In genomic region chr14:92287987-92288386, GRCh38 we compare ENCODE assay signal across 19 cellular contexts. TPM values are rescaled to one million over a fixed set of nuclear protein-coding genes. Genes with fewer than 3 reads are reported as not detected.
DNase-seq lines count a peak whose midpoint lies in the region; ATAC-seq and TF ChIP-seq lines count a peak whose summit lies in the region.
"Had no signal": no experiment of that assay in that cellular context is flagged by ENCODE, and none has a peak within 500 bp of the region (broad histone marks: within the 10 kb centered on the region; RNA-seq: fewer than 3 reads in every experiment).

No MANE protein-coding gene starts in this region.

- H3K27ac ChIP-seq in mammary epithelial cell (ENCODE audit: insufficient read depth, low read depth, low read length) (no peak overlapping the region), Peyer's patch (no peak overlapping the region)
- H3K27ac ChIP-seq: 22Rv1, GM23248, HL-60 had no signal

- no peak for ATAC-seq in HG02884 (IDR thresholded peaks at IDR 0.05; ENCODE audit: unreplicated experiment)
- ATAC-seq: CD8-positive, alpha-beta T cell had no signal

- H3K4me2 ChIP-seq in mammary epithelial cell (ENCODE audit: insufficient read depth, low read depth, low read length) = no peak overlapping the region

- no peak overlapping the region for H2AFZ ChIP-seq in mammary epithelial cell (ENCODE audit: low read depth, low read length)
- H2AFZ ChIP-seq: GM23248 had no signal

- H3K4me3 Mint-ChIP-seq in MCF 10A (ENCODE audit: unreplicated experiment) (no peak overlapping the region), HFFc6 (no peak overlapping the region)
- H3K4me3 Mint-ChIP-seq: CD14-positive monocyte; CD8-positive, alpha-beta T cell had no signal

- intact Hi-C loops in MCF 10A (cut with micrococcal nuclease) = no loop called here
- intact Hi-C loops in mammary epithelial cell (cut with micrococcal nuclease) = no loop called here

- H3K4me1 Mint-ChIP-seq in MCF 10A (ENCODE audit: insufficient read depth, unreplicated experiment) (no peaks in the 10 kb centered on the region), HFFc6 (ENCODE audit: low read depth) (peaks cover 5% of the 10 kb centered on the region; the same call in 1 of the 2 replicates)
- H3K4me1 Mint-ChIP-seq: CD14-positive monocyte had no signal

- H3K27ac Mint-ChIP-seq in MCF 10A (ENCODE audit: low read depth, unreplicated experiment) (no peak overlapping the region), HFFc6 (no peak overlapping the region)
- H3K27ac Mint-ChIP-seq: CD8-positive, alpha-beta T cell had no signal

- CTCF ChIA-PET in MCF 10A (lab: Yijun Ruan, JAX) = interaction anchor here (0.7 kb wide), 1 partner anchor 30 kb away, joined by 3 read pairs; no protein-coding TSS in a partner anchor
- CTCF ChIA-PET in mammary epithelial cell (lab: Charles Lee; ENCODE audit: low non-redundant PET) = no interaction called here

- dilution Hi-C loops in mammary epithelial cell (cut with HindIII; ENCODE audit: low sequenced_read_pairs) = no loop called here

- in situ Hi-C loops in mammary epithelial cell (cut with MboI; ENCODE audit: low sequenced_read_pairs in 2 of 2) = no loop called here

- no peaks in the 10 kb centered on the region for H3K36me3 Mint-ChIP-seq in MCF 10A (ENCODE audit: insufficient read depth, unreplicated experiment)
- no peaks in the 10 kb centered on the region for H3K36me3 Mint-ChIP-seq in HFFc6 (ENCODE audit: low read depth)
- H3K36me3 Mint-ChIP-seq: CD14-positive monocyte; CD8-positive, alpha-beta T cell had no signal

- H3K36me3 ChIP-seq in mammary epithelial cell (ENCODE audit: insufficient read depth, low read length) = no peaks in the 10 kb centered on the region
- H3K36me3 ChIP-seq in Peyer's patch = no peaks in the 10 kb centered on the region

- H3K4me3 ChIP-seq in mammary epithelial cell (replicated peaks in 1 of 3; ENCODE audit: insufficient read depth in 1 of 3, low read depth in 2 of 3, low read length in 3 of 3) = no peak overlapping the region
- no peak overlapping the region for H3K4me3 ChIP-seq in Peyer's patch
- H3K4me3 ChIP-seq: GM23248 had no signal

- POLR2A ChIA-PET in MCF 10A (lab: Yijun Ruan, JAX) = no interaction called here

- H3K9me3 ChIP-seq in mammary epithelial cell (replicated peaks; ENCODE audit: insufficient read depth, low read length) = no peaks in the 10 kb centered on the region
- H3K9me3 ChIP-seq in Peyer's patch = no peaks in the 10 kb centered on the region

- H3K27me3 ChIP-seq in mammary epithelial cell (ENCODE audit: insufficient read depth, low read length) = no peaks in the 10 kb centered on the region
- H3K27me3 ChIP-seq in Peyer's patch = no peaks in the 10 kb centered on the region

- no peak for TF ChIP-seq POLR2A in Peyer's patch (IDR thresholded peaks at IDR 0.05)

- no peak overlapping the region for H3K9ac ChIP-seq in mammary epithelial cell (ENCODE audit: insufficient read depth, low read length)
- H3K9ac ChIP-seq: GM23248 had no signal

- no peaks in the 10 kb centered on the region for H3K4me1 ChIP-seq in mammary epithelial cell (ENCODE audit: insufficient read depth, low read length)
- H3K4me1 ChIP-seq in Peyer's patch = no peaks in the 10 kb centered on the region

- H4K20me1 ChIP-seq in mammary epithelial cell (ENCODE audit: insufficient read depth, low read length) = no peaks in the 10 kb centered on the region

- H3K27me3 Mint-ChIP-seq in MCF 10A (ENCODE audit: insufficient read depth, unreplicated experiment) = peaks cover 43% of the 10 kb centered on the region
- peaks cover 22% of the 10 kb centered on the region for H3K27me3 Mint-ChIP-seq in HFFc6 (ENCODE audit: insufficient read depth)

- TF ChIP-seq CTCF in MCF 10A (IDR thresholded peaks at IDR 0.05; ENCODE audit: unreplicated experiment) (no peak), mammary epithelial cell (conservative IDR thresholded peaks at IDR 0.05 in 1 of 2, IDR thresholded peaks at IDR 0.05 in 1 of 2; ENCODE audit: extremely low read depth in 1 of 2, insufficient read depth in 1 of 2, low read depth in 1 of 2, low read length in 2 of 2) (no peak), Peyer's patch (IDR thresholded peaks at IDR 0.05) (no peak), HFFc6 (IDR thresholded peaks at IDR 0.05) (no peak)

- BruUV-seq in MCF 10A (replicated peaks; lab: Mats Ljungman, UMichigan) (no TSS peak), mammary epithelial cell (replicated peaks; lab: Mats Ljungman, UMichigan) (no TSS peak)

- H3K79me2 ChIP-seq in mammary epithelial cell (ENCODE audit: insufficient read depth, low read length) = no peaks in the 10 kb centered on the region

- DNase-seq in MCF 10A (ENCODE audit: unreplicated experiment) = peak; percentile 8
- DNase-seq in mammary epithelial cell = no peak
- DNase-seq in HT-29 (ENCODE audit: low spot score) = peak; percentile 18
- DNase-seq in SW480 (ENCODE audit: low spot score) = peak; percentile 52
- DNase-seq in Peyer's patch = no peak
- no peak for DNase-seq in globus pallidus (ENCODE audit: low spot score)
- DNase-seq in HFFc6 = no peak
- DNase-seq: CD8-positive, alpha-beta T cell; COR-L47; DND-41; GM23248; H7; IMR-90; KBM-7 had no signal

- 68% methylated on average over 8 of the region's 10 CpGs for WGBS in mammary epithelial cell (ENCODE audit: low coverage, missing lambda C conversion rate)

- H3K9me3 Mint-ChIP-seq in MCF 10A (ENCODE audit: unreplicated experiment) = no peaks in the 10 kb centered on the region
- no peaks in the 10 kb centered on the region for H3K9me3 Mint-ChIP-seq in HFFc6
- H3K9me3 Mint-ChIP-seq: CD8-positive, alpha-beta T cell had no signal

RNA-seq across cellular contexts. Expression of gene SLC24A4, which starts 35.0 kb away (rescaled TPM):
- total RNA-seq in MCF 10A (2022) = not detected in 2 replicates
- under 1 TPM in 1 of 2 donors, not detected in 1; 0.05 TPM for total RNA-seq in mammary epithelial cell
- polyA plus RNA-seq in mammary epithelial cell = 0.05 TPM
- not detected for polyA minus RNA-seq in mammary epithelial cell
- total RNA-seq in HT-29 (2014; rRNA removed; shearing (Covaris generic)) = not detected in 2 replicates
- total RNA-seq in Peyer's patch = 1 to 10 TPM in 1 of 4 donors, under 1 TPM in 2, not detected in 1; 0.18 to 1.7 (median 0.54) TPM
- total RNA-seq in HFFc6 (2021; fragmentation: NEBNext Ultra II Directional; extraction: Animal tissue kit (Norgen Biotek cat#: 25700)) = not detected
- total RNA-seq: GM23248, IMR-90 had no signal
- polyA plus RNA-seq: BJ, GM23248, IMR-90 had no signal

Comparison
In these comparisons a context has a peak if more than half of its experiments do, and no peak if none do; other contexts are left out.
1. DNase-seq: peak in MCF 10A (single experiment), HT-29 (single experiment) and SW480 (single experiment); none in mammary epithelial cell (single experiment), Peyer's patch (0 of 3), globus pallidus (single experiment) and HFFc6 (single experiment).